15 cellular contexts compared by ENCODE assay signal in genomic region chr4:155692361-155692760, GRCh38. TPM values are rescaled to one million over a fixed set of nuclear protein-coding genes. Genes with fewer than 3 reads are reported as not detected.
"Had no signal": no experiment of that assay in that cellular context is flagged by ENCODE, and none has a peak within 500 bp of the region (broad histone marks: within the 10 kb centered on the region; RNA-seq: fewer than 3 reads in every experiment).

No MANE protein-coding gene starts in this region.

- DNase-seq: activated CD4-positive, alpha-beta memory T cell treated with anti-CD3 and anti-CD28 coated beads for 36 hours; activated CD4-positive, alpha-beta T cell treated with anti-CD3 and anti-CD28 coated beads for 36 hours; activated CD8-positive, alpha-beta memory T cell treated with anti-CD3 and anti-CD28 coated beads, Interleukin-2, amount 10 ng/mL, durations not matched to agents 7 days and 5 days; activated naive CD4-positive, alpha-beta T cell treated with anti-CD3 and anti-CD28 coated beads for 36 hours; activated naive CD8-positive, alpha-beta T cell treated with anti-CD3 and anti-CD28 coated beads, Interleukin-2, amount 50 U/mL, for 24 hours; activated T-cell treated with anti-CD3 and anti-CD28 coated beads, Interleukin-2, amount 50 U/mL, for 1 hour; colonic mucosa; islet precursor cell; mesendoderm; right lobe of liver; stimulated activated CD4-positive, alpha-beta T cell treated with anti-CD3 and anti-CD28 coated beads, Interleukin-2, amount 100 ng/mL, for 24 hours; T-helper 17 cell had no signal

- ATAC-seq: activated CD4-positive, alpha-beta T cell treated with anti-CD3 and anti-CD28 coated beads for 36 hours; activated CD8-positive, alpha-beta memory T cell treated with anti-CD3 and anti-CD28 coated beads, Interleukin-2, amount 10 ng/mL, durations not matched to agents 7 days and 5 days; activated naive CD8-positive, alpha-beta T cell treated with anti-CD3 and anti-CD28 coated beads, Interleukin-2, amount 50 U/mL, for 24 hours; stimulated activated effector memory CD8-positive, alpha-beta T cell treated with anti-CD3 and anti-CD28 coated beads, Interleukin-12 subunit alpha, Interleukin-12 subunit beta, amount 100 ng/mL, for 72 hours; T-helper 17 cell had no signal

- H3K27ac ChIP-seq: colonic mucosa, right lobe of liver had no signal

- H3K4me1 ChIP-seq: colonic mucosa had no signal

- H3K36me3 ChIP-seq: colonic mucosa, prostate gland, right lobe of liver had no signal

- H3K9me3 ChIP-seq: colonic mucosa, prostate gland, right lobe of liver had no signal

- H3K27me3 ChIP-seq: colonic mucosa, right lobe of liver had no signal

- H3K4me3 ChIP-seq: colonic mucosa, prostate gland, right lobe of liver had no signal

RNA-seq across cellular contexts. Expression of gene GUCY1A1, which starts 25.7 kb away (rescaled TPM):
- total RNA-seq: activated CD4-positive, alpha-beta memory T cell treated with anti-CD3 and anti-CD28 coated beads for 36 hours; activated CD4-positive, alpha-beta T cell treated with anti-CD3 and anti-CD28 coated beads for 36 hours; activated T-helper 2 cell treated with anti-CD3 and anti-CD28 coated beads, Interferon-gamma antibody, Interleukin-2, Interleukin-4, amounts not matched to agents 10 μg/mL and 5 μg/mL and 100 μg/mL, durations not matched to agents 14 hours and 24 hours and 36 hours had no signal
